ENCODE assay signal across 13 cellular contexts in genomic region chr22:44341431-44342346, GRCh38. TPM values are rescaled to one million over a fixed set of nuclear protein-coding genes. Genes with fewer than 3 reads are reported as not detected.
DNase-seq lines count a peak whose midpoint lies in the region; ATAC-seq and TF ChIP-seq lines count a peak whose summit lies in the region.
"Had no signal": no experiment of that assay in that cellular context is flagged by ENCODE, and none has a peak within 500 bp of the region (broad histone marks: within the 10 kb centered on the region; RNA-seq: fewer than 3 reads in every experiment).

No MANE protein-coding gene starts in this region.

- H3K9me3 ChIP-seq in ascending aorta (no peaks in the 10 kb centered on the region), left ventricle myocardium inferior (replicated peaks) (no peaks in the 10 kb centered on the region)
- H3K9me3 ChIP-seq: SJCRH30 had no signal

- no peak overlapping the region for H3K4me3 Mint-ChIP-seq in T-cell
- H3K4me3 Mint-ChIP-seq: activated B cell treated with CpG ODN at 0.5 μM for 24 hours; activated T-helper 17 cell treated with anti-CD3 and anti-CD28 coated beads, Interleukin-2, amount 50 U/mL, for 72 hours; CD4-positive, CD25-positive, alpha-beta regulatory T cell had no signal

- peak; percentile 43 for DNase-seq in GM03348 (ENCODE audit: low spot score)
- peak in 1 of 2 donors; percentile 73 for DNase-seq in ascending aorta (ENCODE audit: low spot score in 2 of 2)
- DNase-seq in left ventricle myocardium inferior, result no peak
- peak; percentile 55 for DNase-seq in retinal pigment epithelial cell (ENCODE audit: low read depth)
- DNase-seq in DMS79 (lab: John Stamatoyannopoulos, UW), result no peak
- DNase-seq in SIG-M5 (lab: John Stamatoyannopoulos, UW), result no peak
- DNase-seq in T-cell, result no peak
- DNase-seq: activated B cell treated with CpG ODN at 0.5 μM for 24 hours; CD4-positive, CD25-positive, alpha-beta regulatory T cell; retina had no signal

- CTCF ChIA-PET in T-cell (lab: Charles Lee), result no interaction called here

- TF ChIP-seq CTCF in ascending aorta (IDR thresholded peaks at IDR 0.05), result no peak
- TF ChIP-seq CTCF in left ventricle myocardium inferior (IDR thresholded peaks at IDR 0.05; ENCODE audit: borderline replicate concordance), result no peak
- no peak for TF ChIP-seq CTCF in retinal pigment epithelial cell (conservative IDR thresholded peaks at IDR 0.05; ENCODE audit: low read depth, low read length)

- intact Hi-C loops in ascending aorta (cut with DNase I), result no loop called here
- intact Hi-C loops in left ventricle myocardium inferior (cut with micrococcal nuclease), result no loop called here

- H3K36me3 ChIP-seq in ascending aorta (no peaks in the 10 kb centered on the region), left ventricle myocardium inferior (no peaks in the 10 kb centered on the region)
- H3K36me3 ChIP-seq: SJCRH30 had no signal

- H3K4me1 Mint-ChIP-seq in T-cell, result no peaks in the 10 kb centered on the region
- H3K4me1 Mint-ChIP-seq: activated B cell treated with CpG ODN at 0.5 μM for 24 hours; activated T-helper 17 cell treated with anti-CD3 and anti-CD28 coated beads, Interleukin-2, amount 50 U/mL, for 72 hours; CD4-positive, CD25-positive, alpha-beta regulatory T cell had no signal

- POLR2A ChIA-PET in T-cell (lab: Charles Lee), result no interaction called here

- peaks cover 13 to 30% of the 10 kb centered on the region in 2 donors for H3K4me1 ChIP-seq in ascending aorta
- H3K4me1 ChIP-seq in left ventricle myocardium inferior, result peaks cover 18% of the 10 kb centered on the region
- H3K4me1 ChIP-seq: SJCRH30 had no signal

- no peaks in the 10 kb centered on the region for H3K27me3 Mint-ChIP-seq in T-cell
- H3K27me3 Mint-ChIP-seq: CD4-positive, CD25-positive, alpha-beta regulatory T cell had no signal

- no peaks in the 10 kb centered on the region for H3K36me3 Mint-ChIP-seq in T-cell
- H3K36me3 Mint-ChIP-seq: CD4-positive, CD25-positive, alpha-beta regulatory T cell had no signal

- H3K27me3 ChIP-seq in ascending aorta (no peaks in the 10 kb centered on the region), left ventricle myocardium inferior (ENCODE audit: low read depth) (no peaks in the 10 kb centered on the region)

- H3K27ac ChIP-seq in ascending aorta, result peak overlapping the region; percentile 59 to 78
- H3K27ac ChIP-seq in left ventricle myocardium inferior (replicated peaks), result peak overlapping the region; percentile 23
- H3K27ac ChIP-seq: SJCRH30 had no signal

- no peak overlapping the region for H3K4me3 ChIP-seq in ascending aorta
- H3K4me3 ChIP-seq in left ventricle myocardium inferior, result no peak overlapping the region
- H3K4me3 ChIP-seq in retinal pigment epithelial cell (ENCODE audit: low read length), result no peak overlapping the region
- H3K4me3 ChIP-seq: SJCRH30 had no signal

- ATAC-seq in GM21529 (IDR thresholded peaks at IDR 0.05; ENCODE audit: unreplicated experiment) (no peak), T-cell (replicated peaks in 1 of 4) (no peak)
- ATAC-seq: activated T-helper 17 cell treated with anti-CD3 and anti-CD28 coated beads, Interleukin-2, amount 50 U/mL, for 72 hours had no signal

- no peaks in the 10 kb centered on the region for H3K9me3 Mint-ChIP-seq in T-cell
- H3K9me3 Mint-ChIP-seq: activated B cell treated with CpG ODN at 0.5 μM for 24 hours; activated T-helper 17 cell treated with anti-CD3 and anti-CD28 coated beads, Interleukin-2, amount 50 U/mL, for 72 hours; CD4-positive, CD25-positive, alpha-beta regulatory T cell had no signal

- H3K27ac Mint-ChIP-seq in T-cell, result no peak overlapping the region
- H3K27ac Mint-ChIP-seq: activated B cell treated with CpG ODN at 0.5 μM for 24 hours; activated T-helper 17 cell treated with anti-CD3 and anti-CD28 coated beads, Interleukin-2, amount 50 U/mL, for 72 hours; CD4-positive, CD25-positive, alpha-beta regulatory T cell had no signal

RNA-seq across cellular contexts. Expression of gene SHISAL1, which starts 28.9 kb away (rescaled TPM):
- total RNA-seq in ascending aorta (1.6 TPM), left ventricle myocardium inferior (1.3 TPM), T-cell (under 1 TPM in 2 of 5 donors, not detected in 3; 0.03 to 0.06 TPM)
- total RNA-seq: activated B cell treated with CpG ODN at 0.5 μM for 24 hours; activated T-helper 17 cell treated with anti-CD3 and anti-CD28 coated beads, Interleukin-2, amount 50 U/mL, for 72 hours; CD4-positive, CD25-positive, alpha-beta regulatory T cell; SJCRH30 had no signal

Comparison
In these comparisons a context has a peak if more than half of its experiments do, and no peak if none do; other contexts are left out.
1. DNase-seq: peak in GM03348 (single experiment) and retinal pigment epithelial cell (single experiment); none in left ventricle myocardium inferior (single experiment), DMS79 (single experiment), SIG-M5 (single experiment) and T-cell (0 of 34).